8 cellular contexts compared by ENCODE assay signal in the genomic region with DNA sequence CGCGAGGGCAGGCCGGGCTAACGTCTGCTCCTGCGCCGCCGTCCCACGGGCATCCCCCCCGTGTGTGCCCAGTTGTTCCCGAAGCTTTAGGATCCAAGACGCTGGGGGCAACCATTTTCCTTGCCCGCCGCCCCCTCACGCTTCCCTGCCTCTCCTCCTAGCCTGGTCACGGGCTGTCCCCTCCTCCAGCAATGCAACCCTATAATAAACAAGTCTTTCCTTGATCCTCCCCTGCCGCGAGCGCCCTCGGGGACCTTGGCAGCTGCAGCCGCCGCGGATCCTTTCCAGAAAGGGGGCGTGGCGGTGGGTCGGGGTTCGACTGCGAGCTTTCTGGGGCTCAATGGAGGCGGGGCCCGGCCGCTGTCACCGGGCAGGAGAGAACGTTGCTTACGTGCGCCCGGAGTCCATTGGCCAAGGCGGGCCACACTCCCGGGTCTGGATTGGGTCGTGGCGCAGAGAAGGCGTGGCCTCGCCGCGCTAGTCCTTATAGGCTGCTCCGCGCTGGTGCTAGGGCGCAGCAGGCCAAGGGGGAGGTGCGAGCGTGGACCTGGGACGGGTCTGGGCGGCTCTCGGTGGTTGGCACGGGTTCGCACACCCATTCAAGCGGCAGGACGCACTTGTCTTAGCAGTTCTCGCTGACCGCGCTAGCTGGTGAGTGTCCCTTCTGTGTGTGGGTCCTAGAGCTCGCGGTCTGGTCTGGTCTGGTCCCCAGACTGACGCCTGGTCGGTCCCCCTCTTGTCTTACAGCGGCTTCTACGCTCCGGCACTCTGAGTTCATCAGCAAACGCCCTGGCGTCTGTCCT. TPM values are rescaled to one million over a fixed set of nuclear protein-coding genes. Genes with fewer than 3 reads are reported as not detected.
DNase-seq lines count a peak whose midpoint lies in the region; ATAC-seq, FAIRE-seq and TF ChIP-seq lines count a peak whose summit lies in the region.

TSS of gene DDIT4 (plus strand) at position 515 of the 803 bp plus-strand sequence. CDS start 293 bp downstream, outside the sequence.

- H3K9me3 ChIP-seq in body of pancreas (no peaks in the 10 kb centered on the region), sigmoid colon (no peaks in the 10 kb centered on the region)

- TF ChIP-seq POLR2A in body of pancreas (IDR thresholded peaks at IDR 0.05): peak; percentile 100
- peak; percentile 97 to 100 for TF ChIP-seq POLR2A in sigmoid colon (IDR thresholded peaks at IDR 0.05)

- H3K4me1 ChIP-seq in body of pancreas (peaks cover 39% of the 10 kb centered on the region), sigmoid colon (peaks cover 0 to 32% (median 29%) of the 10 kb centered on the region in 4 donors)

- WGBS in body of pancreas, 2 donors: 0% methylated on average over 7 to 67 of the region's 67 CpGs
- WGBS in sigmoid colon, 2 donors: 0 to 1% methylated on average over 67 of the region's 67 CpGs

- FAIRE-seq in TTC549 (lab: Jason Lieb, UNC): peak; percentile 69

- H3K27ac ChIP-seq in 22Rv1 (peak within 1 kb of the TSS; percentile 97), body of pancreas (peak within 1 kb of the TSS; percentile 94 to 98 (median 98)), sigmoid colon (peak within 1 kb of the TSS; percentile 96 to 99 (median 97))

- TF ChIP-seq EP300 in sigmoid colon (IDR thresholded peaks at IDR 0.05): peak in 2 of 4 donors; percentile 53 to 67

- no peaks in the 10 kb centered on the region for H3K27me3 ChIP-seq in body of pancreas
- H3K27me3 ChIP-seq in sigmoid colon: no peaks in the 10 kb centered on the region

- no peaks in the 10 kb centered on the region for H3K36me3 ChIP-seq in body of pancreas (replicated peaks in 1 of 2; ENCODE audit: insufficient read depth in 1 of 2, low read depth in 2 of 2)
- H3K36me3 ChIP-seq in sigmoid colon: peaks cover 9 to 23% (median 15%) of the 10 kb centered on the region in 4 donors

- H3K4me3 ChIP-seq in body of pancreas (peak within 1 kb of the TSS; percentile 84), sigmoid colon (peak within 1 kb of the TSS; percentile 76 to 90 (median 81))

- peak; percentile 75 for ATAC-seq in GM18520 (IDR thresholded peaks at IDR 0.05; ENCODE audit: unreplicated experiment)
- ATAC-seq in HG03064 (IDR thresholded peaks at IDR 0.05; ENCODE audit: low read depth, unreplicated experiment): peak; percentile 73
- ATAC-seq in body of pancreas: peak; percentile 80

- intact Hi-C loops in body of pancreas (cut with DNase I): no loop called here
- intact Hi-C loops in sigmoid colon (cut with DNase I): loop anchor here (1.0 to 2.0 kb wide), 5 partner anchors 23 to 63 kb away; partner anchors contain the start of genes ANAPC16 and ASCC1

- TF ChIP-seq CTCF in 22Rv1 (IDR thresholded peaks at IDR 0.05): no peak
- peak in 2 of 7 experiments; percentile 12 to 20 for TF ChIP-seq CTCF in body of pancreas (IDR thresholded peaks at IDR 0.05)
- TF ChIP-seq CTCF in sigmoid colon (IDR thresholded peaks at IDR 0.05): no peak

- DNase-seq in NCI-H2107 treated with DMSO at 0.1 percent for 48 hours (lab: John Stamatoyannopoulos, UW; ENCODE audit: unreplicated experiment) (peak; percentile 86), body of pancreas (peak; percentile 100), iPS DF 19.7 (ENCODE audit: low read depth, low spot score) (peak; percentile 93), sigmoid colon (peak; percentile 100)

RNA-seq across cellular contexts. Expression of gene DDIT4, which starts in this region (rescaled TPM):
- total RNA-seq in body of pancreas (100 to 1,000 TPM; 238 to 269 TPM), sigmoid colon (100 to 1,000 TPM in 2 of 4 donors, 10 to 100 TPM in 2; 77.2 to 202 (median 133) TPM)
- polyA plus RNA-seq in sigmoid colon: 100 to 1,000 TPM in 1 of 3 donors, 10 to 100 TPM in 2; 71.5 to 413 (median 85.3) TPM

Comparison
In these comparisons a context has a peak if more than half of its experiments do, and no peak if none do; other contexts are left out.
1. Peak in every context shown above with its lines: DNase-seq, ATAC-seq, H3K4me3 ChIP-seq and H3K27ac ChIP-seq.